Comparison of ENCODE assay signal across 8 cellular contexts in the genomic region with DNA sequence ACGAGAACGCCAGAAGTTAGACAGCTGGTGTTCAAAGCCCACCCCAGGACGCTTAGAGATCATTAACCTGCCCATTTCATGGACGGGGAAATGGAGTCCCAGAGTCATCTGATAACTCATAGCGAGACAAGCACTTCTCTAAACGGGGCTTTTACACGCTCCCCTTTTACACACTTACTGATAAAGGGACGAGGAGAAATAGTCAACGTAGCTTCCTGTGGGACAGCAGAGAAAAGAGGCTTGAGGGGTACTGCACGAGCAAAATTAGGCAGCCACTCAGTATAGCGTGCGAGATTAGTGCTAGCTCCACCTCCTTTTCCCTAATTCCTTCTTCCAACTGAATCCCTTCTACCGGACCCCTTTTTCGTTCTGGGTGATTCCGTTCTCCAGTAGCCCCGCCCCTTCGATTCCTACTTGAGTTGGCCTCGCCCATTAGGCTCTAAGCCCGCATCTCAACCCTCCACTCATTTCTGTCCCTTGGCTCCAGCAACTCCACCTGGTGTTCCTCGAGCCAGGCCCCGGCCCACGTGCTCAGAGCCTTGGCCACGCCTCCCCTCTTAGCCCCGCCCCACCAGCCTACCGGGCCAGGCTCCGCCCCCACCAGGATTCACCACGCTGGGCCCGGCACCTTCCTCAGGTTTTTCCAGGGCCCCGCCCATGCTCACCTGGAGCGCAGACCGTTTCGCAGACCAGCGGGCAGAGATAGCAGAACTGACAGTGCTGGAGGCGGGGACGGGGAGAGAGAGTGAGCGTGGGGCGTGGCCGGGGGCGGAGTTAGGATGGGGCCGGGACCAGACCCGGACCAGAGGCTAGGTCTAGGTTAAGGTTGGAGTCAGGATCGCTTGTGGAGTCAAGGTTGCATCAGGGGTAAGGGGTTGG. TPM values are rescaled to one million over a fixed set of nuclear protein-coding genes. Genes with fewer than 3 reads are reported as not detected.
DNase-seq lines count a peak whose midpoint lies in the region; ATAC-seq, FAIRE-seq and TF ChIP-seq lines count a peak whose summit lies in the region.

No MANE protein-coding gene starts in this region.

- H4K8ac ChIP-seq in IMR-90 (ENCODE audit: low read depth in 2 of 2, low read length in 2 of 2), result no peak overlapping the region

- CTCF ChIA-PET in Caco-2 (lab: Charles Lee) (interaction anchor here (0.7 to 4.6 kb wide), 6 partner anchors 19 to 489 kb away, joined by 3 to 38 read pairs (median 10); no protein-coding TSS in a partner anchor), IMR-90 (lab: Yijun Ruan, JAX) (no interaction called here)

- dilution Hi-C loops in IMR-90 (cut with HindIII; ENCODE audit: low sequenced_read_pairs, unreplicated experiment), result no loop called here

- H3K18ac ChIP-seq in IMR-90 (ENCODE audit: low read depth, low read length), result no peak overlapping the region

- no peak overlapping the region for H3K9ac ChIP-seq in IMR-90 (ENCODE audit: low read depth, low read length)
- H3K9ac ChIP-seq in subcutaneous abdominal adipose tissue (ENCODE audit: low read length in 5 of 5), result no peak overlapping the region

- peak overlapping the region; percentile 23 for H2AK9ac ChIP-seq in IMR-90 (replicated peaks; ENCODE audit: low read depth, low read length, poor library complexity)

- BruUV-seq in Caco-2 (replicated peaks; lab: Mats Ljungman, UMichigan), result no TSS peak
- BruUV-seq in IMR-90 (replicated peaks; lab: Mats Ljungman, UMichigan), result no TSS peak

- H3K27ac ChIP-seq in IMR-90 (ENCODE audit: insufficient read depth, low read length), result no peak overlapping the region
- H3K27ac ChIP-seq in layer of hippocampus (ENCODE audit: low read depth, low read length), result peak overlapping the region; percentile 89
- peak overlapping the region; percentile 16 for H3K27ac ChIP-seq in subcutaneous abdominal adipose tissue (ENCODE audit: low read depth, low read length)

- H3K36me3 Mint-ChIP-seq in Caco-2 (ENCODE audit: insufficient read depth, unreplicated experiment), result peaks cover 48% of the 10 kb centered on the region

- no peak overlapping the region for H3K56ac ChIP-seq in IMR-90 (ENCODE audit: extremely low read depth, insufficient read depth, low read length)

- FAIRE-seq in RCC 7860 (lab: Jason Lieb, UNC) (no peak), bronchial epithelial cell (lab: Jason Lieb, UNC) (no peak)

- H3K27ac Mint-ChIP-seq in Caco-2 (ENCODE audit: unreplicated experiment), result peak overlapping the region; percentile 90

- peak overlapping the region; percentile 33; the same call in 1 of the 2 replicates for H3K4me2 ChIP-seq in IMR-90 (ENCODE audit: low read depth, low read length)

- in situ Hi-C loops in IMR-90 (cut with MboI; ENCODE audit: low sequenced_read_pairs), result no loop called here

- H3K23ac ChIP-seq in IMR-90 (ENCODE audit: low read depth, low read length), result no peak overlapping the region; the same call in 1 of the 2 replicates

- H3K4me3 ChIP-seq in Caco-2 (ENCODE audit: low read depth, low read length) (peak overlapping the region; percentile 69), IMR-90 (ENCODE audit: insufficient read depth, low read depth, low read length) (no peak overlapping the region), bronchial epithelial cell (ENCODE audit: low read depth, low read length) (no peak overlapping the region), subcutaneous abdominal adipose tissue (ENCODE audit: low read depth in 1 of 5, low read length in 5 of 5) (peak overlapping the region in 4 of 5 donors; percentile 9 to 80 (median 76))

- H4K5ac ChIP-seq in IMR-90 (ENCODE audit: low read depth, low read length), result no peak overlapping the region

- no peak overlapping the region for H2AK5ac ChIP-seq in IMR-90 (ENCODE audit: low read depth, low read length)

- H3K4me1 ChIP-seq in Caco-2 (peaks cover 13% of the 10 kb centered on the region), IMR-90 (ENCODE audit: control insufficient read depth, insufficient read depth, low read length) (peaks cover 4% of the 10 kb centered on the region; the same call in 1 of the 2 replicates), subcutaneous abdominal adipose tissue (ENCODE audit: control insufficient read depth in 5 of 5, insufficient read depth in 5 of 5, low read length in 5 of 5) (peaks cover 5 to 45% (median 39%) of the 10 kb centered on the region in 5 donors)

- H4K91ac ChIP-seq in IMR-90 (ENCODE audit: insufficient read depth, low read depth, low read length), result no peak overlapping the region

- no peak for TF ChIP-seq POLR2A in IMR-90 (IDR thresholded peaks at IDR 0.05; ENCODE audit: low read depth, low read length)

- no peak for TF ChIP-seq RAD21 in IMR-90 (IDR thresholded peaks at IDR 0.05; ENCODE audit: low read length)

- H3K27me3 ChIP-seq in Caco-2 (replicated peaks; ENCODE audit: control insufficient read depth, insufficient read depth, low read length), result no peaks in the 10 kb centered on the region
- H3K27me3 ChIP-seq in IMR-90 (ENCODE audit: control insufficient read depth, insufficient read depth, low read length), result peaks cover 8% of the 10 kb centered on the region; the same call in 1 of the 2 replicates
- no peaks in the 10 kb centered on the region for H3K27me3 ChIP-seq in bronchial epithelial cell (ENCODE audit: control insufficient read depth, insufficient read depth, low read length)
- H3K27me3 ChIP-seq in layer of hippocampus (ENCODE audit: control insufficient read depth, insufficient read depth, low read length), result no peaks in the 10 kb centered on the region
- H3K27me3 ChIP-seq in subcutaneous abdominal adipose tissue (ENCODE audit: control insufficient read depth in 5 of 5, insufficient read depth in 4 of 5, low read length in 5 of 5), result peaks cover 0 to 9% (median 0%) of the 10 kb centered on the region in 5 donors

- TF ChIP-seq CTCF in Caco-2 (IDR thresholded peaks at IDR 0.05; ENCODE audit: insufficient read depth in 1 of 2, low read depth in 1 of 2, low read length in 1 of 2, severe bottlenecking in 1 of 2, unreplicated experiment in 1 of 2) (peak in 1 of 2 experiments; percentile 15), IMR-90 (conservative IDR thresholded peaks at IDR 0.05; ENCODE audit: low read depth, low read length) (no peak), bronchial epithelial cell (IDR thresholded peaks at IDR 0.05; ENCODE audit: insufficient read depth, low read length, severe bottlenecking) (no peak)

- no peaks in the 10 kb centered on the region for H3K9me1 ChIP-seq in IMR-90 (ENCODE audit: insufficient read depth, low read length)

- H3K9me3 ChIP-seq in Caco-2, result no peaks in the 10 kb centered on the region
- H3K9me3 ChIP-seq in IMR-90 (ENCODE audit: control insufficient read depth, insufficient read depth, low read length), result no peaks in the 10 kb centered on the region
- H3K9me3 ChIP-seq in subcutaneous abdominal adipose tissue (ENCODE audit: control insufficient read depth in 5 of 5, low read length in 5 of 5), result no peaks in the 10 kb centered on the region

- 0 out of 4 replicates have a peak, but pooled peaks cover 0 to 7% of the 10 kb centered on the region in 2 experiments for H3K79me1 ChIP-seq in IMR-90 (ENCODE audit: low read depth in 1 of 2, low read length in 2 of 2)

- H2BK15ac ChIP-seq in IMR-90 (ENCODE audit: low read depth, low read length), result no peak overlapping the region

- no peak overlapping the region for H3K14ac ChIP-seq in IMR-90 (replicated peaks; ENCODE audit: low read depth, low read length)

- H2AFZ ChIP-seq in IMR-90 (replicated peaks; ENCODE audit: low read length, poor library complexity), result peak overlapping the region; percentile 56

- H3K36me3 ChIP-seq in Caco-2 (ENCODE audit: control insufficient read depth, insufficient read depth, low read length) (no peaks in the 10 kb centered on the region), IMR-90 (ENCODE audit: control insufficient read depth, insufficient read depth, low read length) (no peaks in the 10 kb centered on the region), bronchial epithelial cell (ENCODE audit: control insufficient read depth, insufficient read depth, low read length) (no peaks in the 10 kb centered on the region), subcutaneous abdominal adipose tissue (ENCODE audit: control insufficient read depth in 5 of 5, insufficient read depth in 5 of 5, low read length in 5 of 5) (no peaks in the 10 kb centered on the region)

- H3K4me1 Mint-ChIP-seq in Caco-2 (ENCODE audit: low read depth, unreplicated experiment), result peaks cover 23% of the 10 kb centered on the region

- H3K9me3 Mint-ChIP-seq in Caco-2 (ENCODE audit: unreplicated experiment), result peaks cover 13% of the 10 kb centered on the region

- POLR2A ChIA-PET in Caco-2 (lab: Charles Lee) (interaction anchor here (0.6 kb wide), 1 partner anchor 26 kb away, joined by 3 read pairs; no protein-coding TSS in a partner anchor), IMR-90 (lab: Charles Lee; ENCODE audit: unreplicated experiment) (no interaction called here)

- H2BK120ac ChIP-seq in IMR-90 (ENCODE audit: low read depth, low read length), result no peak overlapping the region

- no peak overlapping the region for H2BK5ac ChIP-seq in IMR-90 (ENCODE audit: low read depth, low read length, poor library complexity, severe bottlenecking)

- no peaks in the 10 kb centered on the region for H3K27me3 Mint-ChIP-seq in Caco-2 (ENCODE audit: insufficient read depth, unreplicated experiment)

- intact Hi-C loops in Caco-2 (cut with micrococcal nuclease; ENCODE audit: unreplicated experiment) (loop anchor here (2.0 kb wide), 1 partner anchor 57 kb away; no protein-coding TSS in a partner anchor), IMR-90 (cut with micrococcal nuclease) (no loop called here)

- ATAC-seq in IMR-90 (ENCODE audit: low read depth), result no peak

- 10% methylated on average over 24 of the region's 42 CpGs; no CpG with 5 or more reads in 1 of the 2 experiments for WGBS in IMR-90 (ENCODE audit: extremely low coverage in 2 of 2, insufficient read length in 1 of 2), 2 experiments

- no peak overlapping the region for H2BK20ac ChIP-seq in IMR-90 (ENCODE audit: low read depth, low read length)

- H3K4ac ChIP-seq in IMR-90 (ENCODE audit: low read depth, low read length), result no peak overlapping the region

- H3K4me3 Mint-ChIP-seq in Caco-2 (ENCODE audit: unreplicated experiment), result peak overlapping the region; percentile 91

- DNase-seq in Caco-2 (peak; percentile 99), IMR-90 (peak; percentile 11), RCC 7860 (ENCODE audit: low spot score) (peak; percentile 3), bronchial epithelial cell (ENCODE audit: low read depth) (peak; percentile 87), cortex of kidney (lab: John Stamatoyannopoulos, UW) (no peak), NCI-H226 (no peak)

- H4K20me1 ChIP-seq in IMR-90 (ENCODE audit: insufficient read depth, low read length), result no peaks in the 10 kb centered on the region

RNA-seq across cellular contexts. Expression of a gene that starts 3.6 kb away (rescaled TPM):
- total RNA-seq in Caco-2 (2022) (not detected in 2 replicates), IMR-90 (2012; rRNA removed) (not detected in 2 replicates), bronchial epithelial cell (not detected in 2 replicates)
- 0.03 TPM in 1 of 2 replicates, not detected in the other for polyA plus RNA-seq in IMR-90 (2012; rRNA removed)
- polyA plus RNA-seq in IMR-90 (2012; cell fraction: cytosol; rRNA removed), result 0.02 TPM in 1 of 2 replicates, not detected in the other
- polyA plus RNA-seq in IMR-90 (2012; cell fraction: nucleus; rRNA removed; ENCODE audit: low replicate concordance), result 0.08 and 0.13 TPM in 2 replicates

RNA-seq across cellular contexts. Expression of a gene that starts 6.0 kb away (rescaled TPM):
- total RNA-seq in Caco-2 (2022), result 27.8 and 31.4 TPM in 2 replicates
- 1.9 and 2.2 TPM in 2 replicates for total RNA-seq in IMR-90 (2012; rRNA removed)
- 17.4 and 19.7 TPM in 2 replicates for polyA plus RNA-seq in IMR-90 (2012; rRNA removed)
- polyA plus RNA-seq in IMR-90 (2012; cell fraction: cytosol; rRNA removed), result 10.1 and 12.8 TPM in 2 replicates
- 115 and 216 TPM in 2 replicates for polyA plus RNA-seq in IMR-90 (2012; cell fraction: nucleus; rRNA removed; ENCODE audit: low replicate concordance)
- total RNA-seq in bronchial epithelial cell, result 11.1 and 18.6 TPM in 2 replicates

RNA-seq across cellular contexts. Expression of a gene that starts 32.2 kb away (rescaled TPM):
- total RNA-seq in Caco-2 (2022) (11.8 and 12.7 TPM in 2 replicates), IMR-90 (2012; rRNA removed) (0.83 and 0.90 TPM in 2 replicates), bronchial epithelial cell (1.3 and 2.2 TPM in 2 replicates)
- polyA plus RNA-seq in IMR-90 (2012; rRNA removed), result 1.9 and 2.4 TPM in 2 replicates
- 1.5 and 2.9 TPM in 2 replicates for polyA plus RNA-seq in IMR-90 (2012; cell fraction: cytosol; rRNA removed)
- polyA plus RNA-seq in IMR-90 (2012; cell fraction: nucleus; rRNA removed; ENCODE audit: low replicate concordance), result 5.7 and 7.5 TPM in 2 replicates

RNA-seq across cellular contexts. Expression of a gene that starts 32.6 kb away (rescaled TPM):
- total RNA-seq in Caco-2 (2022) (1.7 and 2.1 TPM in 2 replicates), IMR-90 (2012; rRNA removed) (0.28 TPM in 1 of 2 replicates, not detected in the other), bronchial epithelial cell (0.53 and 1.9 TPM in 2 replicates)
- 1.2 and 2.0 TPM in 2 replicates for polyA plus RNA-seq in IMR-90 (2012; rRNA removed)
- polyA plus RNA-seq in IMR-90 (2012; cell fraction: cytosol; rRNA removed), result 2.3 TPM in 2 replicates
- polyA plus RNA-seq in IMR-90 (2012; cell fraction: nucleus; rRNA removed; ENCODE audit: low replicate concordance), result 0.85 and 0.98 TPM in 2 replicates

RNA-seq across cellular contexts. Expression of a gene that starts 37.4 kb away (rescaled TPM):
- total RNA-seq in Caco-2 (2022) (11.8 and 12.7 TPM in 2 replicates), IMR-90 (2012; rRNA removed) (2.8 and 3.8 TPM in 2 replicates), bronchial epithelial cell (3.2 and 6.5 TPM in 2 replicates)
- polyA plus RNA-seq in IMR-90 (2012; rRNA removed), result 8.0 and 9.9 TPM in 2 replicates
- polyA plus RNA-seq in IMR-90 (2012; cell fraction: cytosol; rRNA removed), result 13.4 and 19.1 TPM in 2 replicates
- polyA plus RNA-seq in IMR-90 (2012; cell fraction: nucleus; rRNA removed; ENCODE audit: low replicate concordance), result 14.2 and 30.4 TPM in 2 replicates

Comparison
In these comparisons a context has a peak if more than half of its experiments do, and no peak if none do; other contexts are left out.
1. DNase-seq: peak in Caco-2 (2 of 2), IMR-90 (single experiment), RCC 7860 (single experiment) and bronchial epithelial cell (single experiment); none in cortex of kidney (single experiment) and NCI-H226 (single experiment).
2. H3K4me3 ChIP-seq: peak in Caco-2 (single experiment) and subcutaneous abdominal adipose tissue (4 of 5); none in IMR-90 (single experiment) and bronchial epithelial cell (single experiment).